24 cellular contexts compared by ENCODE assay signal in the genomic region with DNA sequence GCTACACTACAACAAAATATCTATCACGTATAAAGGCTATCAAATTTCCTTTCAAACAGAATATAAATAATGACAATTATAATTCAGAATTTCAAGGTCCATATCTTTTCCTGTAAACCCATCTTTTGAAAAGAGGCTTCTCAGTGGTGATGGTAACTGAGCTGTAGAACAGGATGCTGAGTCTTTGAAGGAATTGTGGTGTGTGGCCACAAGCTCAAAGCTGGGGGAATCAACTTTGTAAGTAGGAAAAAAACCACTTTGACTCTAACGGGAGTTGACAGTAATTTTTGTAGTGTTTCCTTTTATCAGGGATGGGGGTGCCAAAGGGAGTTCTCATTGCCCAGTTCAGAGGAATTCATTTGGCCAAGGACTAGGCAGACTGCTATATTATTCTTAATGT.
"Had no signal": no experiment of that assay in that cellular context is flagged by ENCODE, and none has a peak within 500 bp of the region (broad histone marks: within the 10 kb centered on the region; RNA-seq: fewer than 3 reads in every experiment).

No MANE protein-coding gene starts in this region.

- H3K4me3 Mint-ChIP-seq: endodermal cell, nephron had no signal

- ATAC-seq: foreskin keratinocyte, left cardiac atrium, lower lobe of right lung, pancreas, sciatic nerve had no signal

- H3K27me3 ChIP-seq: foreskin keratinocyte, pancreas, spleen, stomach, transverse colon had no signal

- H3K27ac Mint-ChIP-seq: endodermal cell, nephron had no signal

- DNase-seq: effector CD4-positive, alpha-beta T cell; endodermal cell; erythroblast; foreskin keratinocyte; kidney; left cardiac atrium; left ventricle myocardium inferior; lower lobe of right lung; mesenchymal stem cell; midbrain; occipital lobe; pancreas; spleen; stimulated activated CD4-positive, alpha-beta T cell treated with anti-CD3 and anti-CD28 coated beads, Interleukin-15, amount 100 ng/mL, for 24 hours; stimulated activated CD4-positive, alpha-beta T cell treated with anti-CD3 and anti-CD28 coated beads, Interleukin-2, amount 100 ng/mL, for 24 hours; stimulated activated CD4-positive, alpha-beta T cell treated with anti-CD3 and anti-CD28 coated beads, Interleukin-4, amount 100 ng/mL, for 4 hours; stomach; substantia nigra; transverse colon had no signal

- H3K27ac ChIP-seq: coronary artery, foreskin keratinocyte, left ventricle myocardium inferior, lower lobe of right lung, pancreas, prostate gland, spleen, stomach, thoracic aorta, transverse colon had no signal

- H3K9me3 ChIP-seq: left ventricle myocardium inferior, lower lobe of right lung, pancreas, prostate gland, spleen, stomach, thoracic aorta, transverse colon had no signal

- H3K9me3 Mint-ChIP-seq: endodermal cell, nephron had no signal

- H3K4me1 Mint-ChIP-seq: endodermal cell, nephron had no signal
